ENCODE assay signal across 8 cellular contexts in the genomic region with DNA sequence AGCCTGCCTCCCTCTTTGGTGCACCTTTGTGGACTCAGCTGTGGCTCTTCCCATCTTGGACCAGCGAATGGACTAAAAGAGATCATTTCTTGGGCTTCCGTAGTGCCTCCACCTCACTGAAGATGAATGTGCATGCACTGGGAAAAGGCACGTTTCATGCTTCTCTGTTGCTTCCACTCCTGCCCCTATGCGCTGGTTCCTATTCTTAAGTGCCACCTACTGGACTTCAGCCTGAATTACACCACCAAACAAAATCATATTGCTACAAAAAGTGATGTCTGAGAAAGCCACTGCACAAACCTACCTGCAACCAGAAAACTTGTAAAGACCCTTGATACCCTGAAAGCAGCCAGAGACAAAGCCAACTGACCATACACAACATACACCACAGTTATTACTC.
A peak's percentile ranks its signal among the peaks of the same experiment; 100 is the strongest.
DNase-seq lines count a peak whose midpoint lies in the region; ATAC-seq and TF ChIP-seq lines count a peak whose summit lies in the region.

No MANE protein-coding gene starts in this region.

- DNase-seq in COR-L47 (lab: John Stamatoyannopoulos, UW), result peak; percentile 31
- peak; percentile 32 for DNase-seq in NCI-H1694 treated with DMSO at 0.1 percent for 48 hours (lab: John Stamatoyannopoulos, UW)
- peak; percentile 59 to 65 for DNase-seq in cardiac fibroblast (ENCODE audit: low read depth in 2 of 2)
- DNase-seq in renal cortical epithelial cell (ENCODE audit: low read depth), result peak; percentile 27
- DNase-seq in effector CD4-positive, alpha-beta T cell, result no peak
- DNase-seq in activated gamma-delta T cell treated with Interleukin-2 at 50 U/mL for 16 hours, result no peak

- TF ChIP-seq CTCF in cardiac fibroblast (IDR thresholded peaks at IDR 0.05; ENCODE audit: low read depth, low read length), result peak; percentile 69

- no peak overlapping the region for H3K4me3 ChIP-seq in cardiac fibroblast (replicated peaks in 1 of 2; ENCODE audit: low read depth in 2 of 2, low read length in 2 of 2)

- ATAC-seq in GM21619 (IDR thresholded peaks at IDR 0.05; ENCODE audit: unreplicated experiment) (peak; percentile 58), GM18520 (IDR thresholded peaks at IDR 0.05; ENCODE audit: unreplicated experiment) (no peak)

Comparison
In these comparisons a context has a peak if more than half of its experiments do, and no peak if none do; other contexts are left out.
1. DNase-seq: peak in COR-L47 (single experiment), NCI-H1694 treated with DMSO at 0.1 percent for 48 hours (single experiment), cardiac fibroblast (2 of 2) and renal cortical epithelial cell (single experiment); none in effector CD4-positive, alpha-beta T cell (single experiment) and activated gamma-delta T cell treated with Interleukin-2 at 50 U/mL for 16 hours (single experiment).